24 cellular contexts compared by ENCODE assay signal in genomic region chr2:127027715-127028114, GRCh38.
DNase-seq lines count a peak whose midpoint lies in the region; ATAC-seq, FAIRE-seq and TF ChIP-seq lines count a peak whose summit lies in the region.
"Had no signal": no experiment of that assay in that cellular context is flagged by ENCODE, and none has a peak within 500 bp of the region (broad histone marks: within the 10 kb centered on the region; RNA-seq: fewer than 3 reads in every experiment).

No MANE protein-coding gene starts in this region.

- H3K27me3 ChIP-seq in HepG2 (ENCODE audit: control insufficient read depth in 1 of 2, insufficient read depth in 2 of 2, low read length in 2 of 2) (no peaks in the 10 kb centered on the region; a peak in 1 of 5 replicates), right lobe of liver (no peaks in the 10 kb centered on the region), endodermal cell (ENCODE audit: control insufficient read depth, insufficient read depth, low read length, poor library complexity, severe bottlenecking) (no peaks in the 10 kb centered on the region)
- H3K27me3 ChIP-seq: cardiac muscle cell, hepatocyte, upper lobe of right lung had no signal

- no peak overlapping the region for H3K4me3 Mint-ChIP-seq in endodermal cell
- H3K4me3 Mint-ChIP-seq: CD8-positive, alpha-beta memory T cell; memory B cell; naive thymus-derived CD4-positive, alpha-beta T cell; T-helper 1 cell treated with Interleukin-12 subunit alpha and Interleukin-12 subunit beta and Interleukin-4 antibody, amounts not matched to agents 30 μg/mL and 1 μg/mL, for 36 hours had no signal

- TF ChIP-seq CTCF in HepG2 (CRISPR knock-in tag; IDR thresholded peaks at IDR 0.05) (no peak), right lobe of liver (IDR thresholded peaks at IDR 0.05) (no peak), OCI-LY7 (conservative IDR thresholded peaks at IDR 0.05; ENCODE audit: low read length) (peak; percentile 66), endodermal cell (conservative IDR thresholded peaks at IDR 0.05) (peak; percentile 69)

- H2AFZ ChIP-seq in HepG2 (ENCODE audit: low read length) (no peak overlapping the region), OCI-LY7 (ENCODE audit: low read length) (no peak overlapping the region)
- H2AFZ ChIP-seq: hepatocyte, parathyroid adenoma had no signal

- H3K4me3 ChIP-seq in HepG2 (replicated peaks in 1 of 3; ENCODE audit: insufficient read depth in 1 of 3, low read depth in 2 of 3, low read length in 3 of 3) (no peak overlapping the region), right lobe of liver (no peak overlapping the region), OCI-LY7 (ENCODE audit: low read depth, low read length, poor library complexity, severe bottlenecking) (no peak overlapping the region), endodermal cell (ENCODE audit: low read length) (no peak overlapping the region)
- H3K4me3 ChIP-seq: cardiac muscle cell, hepatocyte, skin epidermis, upper lobe of right lung had no signal

- BruUV-seq in HepG2 (replicated peaks; lab: Mats Ljungman, UMichigan): no TSS peak
- no TSS peak for BruUV-seq in OCI-LY7 (replicated peaks; lab: Mats Ljungman, UMichigan)

- H3K36me3 Mint-ChIP-seq in endodermal cell (ENCODE audit: low read depth): no peaks in the 10 kb centered on the region
- H3K36me3 Mint-ChIP-seq: memory B cell had no signal

- no peaks in the 10 kb centered on the region for H3K9me2 ChIP-seq in OCI-LY7 (ENCODE audit: insufficient read depth, low read length)

- FAIRE-seq in HepG2 (lab: Jason Lieb, UNC): no peak
- FAIRE-seq: kidney had no signal

- POLR2A ChIA-PET in HepG2 (lab: Yijun Ruan, JAX): no interaction called here
- POLR2A ChIA-PET in OCI-LY7 (lab: Charles Lee): no interaction called here

- intact Hi-C loops in HepG2 (cut with micrococcal nuclease; ENCODE audit: unreplicated experiment): no loop called here
- intact Hi-C loops in right lobe of liver (cut with DNase I): no loop called here
- intact Hi-C loops in OCI-LY7 (cut with micrococcal nuclease; ENCODE audit: unreplicated experiment): no loop called here

- H3K4me1 Mint-ChIP-seq in endodermal cell: peaks cover 9% of the 10 kb centered on the region

- H3K79me2 ChIP-seq in HepG2 (ENCODE audit: insufficient read depth, low read length) (no peaks in the 10 kb centered on the region), OCI-LY7 (ENCODE audit: insufficient read depth, low read depth, low read length) (no peaks in the 10 kb centered on the region)
- H3K79me2 ChIP-seq: hepatocyte, parathyroid adenoma had no signal

- peaks cover 5% of the 10 kb centered on the region; the same call in 1 of the 2 replicates for H3K9me3 ChIP-seq in HepG2 (ENCODE audit: low read length)
- no peaks in the 10 kb centered on the region for H3K9me3 ChIP-seq in right lobe of liver
- H3K9me3 ChIP-seq in OCI-LY7 (ENCODE audit: low read length): no peaks in the 10 kb centered on the region
- H3K9me3 ChIP-seq in endodermal cell (ENCODE audit: control insufficient read depth, low read length): no peaks in the 10 kb centered on the region
- H3K9me3 ChIP-seq: upper lobe of right lung had no signal

- H3K27ac ChIP-seq in HepG2 (ENCODE audit: extremely low read length, insufficient read depth, low read length) (no peak overlapping the region), right lobe of liver (no peak overlapping the region), OCI-LY7 (ENCODE audit: low read depth, low read length, poor library complexity, severe bottlenecking) (no peak overlapping the region), endodermal cell (ENCODE audit: low read depth, low read length) (no peak overlapping the region)
- H3K27ac ChIP-seq: cardiac muscle cell, hepatocyte, parathyroid adenoma, skin epidermis, upper lobe of right lung had no signal

- TF ChIP-seq POLR2A in HepG2 (IDR thresholded peaks at IDR 0.05; ENCODE audit: insufficient read depth in 1 of 2, low read depth in 2 of 2, low read length in 2 of 2) (no peak), right lobe of liver (IDR thresholded peaks at IDR 0.05) (no peak)

- no peak overlapping the region for H3K4me2 ChIP-seq in HepG2 (ENCODE audit: low read depth, low read length)
- no peak overlapping the region for H3K4me2 ChIP-seq in OCI-LY7 (ENCODE audit: low read length)
- H3K4me2 ChIP-seq: hepatocyte had no signal

- H3K36me3 ChIP-seq in HepG2 (replicated peaks in 1 of 2; ENCODE audit: control insufficient read depth in 1 of 2, insufficient read depth in 2 of 2, low read length in 2 of 2) (no peaks in the 10 kb centered on the region), right lobe of liver (no peaks in the 10 kb centered on the region), OCI-LY7 (ENCODE audit: insufficient read depth, low read length) (no peaks in the 10 kb centered on the region), endodermal cell (ENCODE audit: control insufficient read depth, insufficient read depth, low read length) (no peaks in the 10 kb centered on the region)
- H3K36me3 ChIP-seq: cardiac muscle cell, upper lobe of right lung had no signal

- TF ChIP-seq EP300 in HepG2 (IDR thresholded peaks at IDR 0.05; ENCODE audit: low read depth in 2 of 2, low read length in 2 of 2) (no peak), HepG2 (CRISPR knock-in tag; IDR thresholded peaks at IDR 0.05; ENCODE audit: borderline replicate concordance) (no peak)

- H4K20me1 ChIP-seq in HepG2 (ENCODE audit: insufficient read depth, low read length) (no peaks in the 10 kb centered on the region), OCI-LY7 (ENCODE audit: insufficient read depth, low read length) (no peaks in the 10 kb centered on the region)

- no peak for ATAC-seq in HepG2
- no peak for ATAC-seq in right lobe of liver
- ATAC-seq: naive thymus-derived CD4-positive, alpha-beta T cell; upper lobe of right lung had no signal

- WGBS in HepG2 (ENCODE audit: low lambda C conversion rate): 83% methylated on average over 2 of the region's 2 CpGs
- 100% methylated on average over 1 of the region's 2 CpGs for WGBS in right lobe of liver (ENCODE audit: insufficient coverage, low coverage, low lambda C conversion rate, missing lambda C conversion rate)
- 78 to 100% methylated on average over 1 to 2 of the region's 2 CpGs for WGBS in endodermal cell (ENCODE audit: insufficient coverage in 1 of 2, insufficient read length in 1 of 2), 2 experiments

- no peak for TF ChIP-seq RAD21 in HepG2 (CRISPR knock-in tag; IDR thresholded peaks at IDR 0.05)

- no peak overlapping the region for H3K27ac Mint-ChIP-seq in endodermal cell
- H3K27ac Mint-ChIP-seq: memory B cell; naive thymus-derived CD4-positive, alpha-beta T cell; T-helper 1 cell treated with Interleukin-12 subunit alpha and Interleukin-12 subunit beta and Interleukin-4 antibody, amounts not matched to agents 30 μg/mL and 1 μg/mL, for 36 hours had no signal

- H3K9ac ChIP-seq in HepG2 (ENCODE audit: insufficient read depth, low read depth, low read length): no peak overlapping the region
- no peak overlapping the region for H3K9ac ChIP-seq in endodermal cell (ENCODE audit: extremely low read depth, low read length, poor library complexity, severe bottlenecking)
- H3K9ac ChIP-seq: parathyroid adenoma had no signal

- DNase-seq in HepG2 (ENCODE audit: low spot score): no peak
- DNase-seq in right lobe of liver: no peak
- DNase-seq in OCI-LY7 (ENCODE audit: low spot score): peak; percentile 6
- DNase-seq in endodermal cell: no peak
- no peak for DNase-seq in activated CD4-positive, alpha-beta T cell treated with anti-CD3 and anti-CD28 coated beads for 48 hours
- DNase-seq in epidermal melanocyte (ENCODE audit: insufficient read length, low spot score): no peak
- no peak for DNase-seq in AML-193 (lab: John Stamatoyannopoulos, UW)
- no peak for DNase-seq in central memory CD4-positive, alpha-beta T cell
- DNase-seq: activated effector memory CD4-positive, alpha-beta T cell treated with Interleukin-2 at 50 U/mL for 16 hours; CD8-positive, alpha-beta memory T cell; effector CD8-positive, alpha-beta T cell; EL; kidney; naive thymus-derived CD4-positive, alpha-beta T cell; NCI-H1436 treated with DMSO at 0.1 percent for 48 hours; Right ventricle myocardium superior; stimulated activated CD4-positive, alpha-beta T cell treated with anti-CD3 and anti-CD28 coated beads, Interleukin-4, amount 100 ng/mL, for 1 hour; upper lobe of right lung had no signal

- in situ Hi-C loops in HepG2 (cut with HindIII; ENCODE audit: extremely low pct_ligation_motif_present, low pct_unique_long_range_greater_than_20kb): no loop called here

- peaks cover 3% of the 10 kb centered on the region for H3K27me3 Mint-ChIP-seq in endodermal cell (ENCODE audit: insufficient read depth)

- no peaks in the 10 kb centered on the region for H3K9me3 Mint-ChIP-seq in endodermal cell

- CTCF ChIA-PET in HepG2 (lab: Yijun Ruan, JAX; ENCODE audit: low intra/inter-chr PET ratio, low total read pairs) (no interaction called here), OCI-LY7 (lab: Charles Lee; ENCODE audit: unreplicated experiment) (no interaction called here)

- no peaks in the 10 kb centered on the region for H3K4me1 ChIP-seq in HepG2 (ENCODE audit: insufficient read depth, low read length)
- H3K4me1 ChIP-seq in right lobe of liver: peaks cover 0 to 7% (median 0%) of the 10 kb centered on the region in 4 donors
- H3K4me1 ChIP-seq in OCI-LY7 (ENCODE audit: insufficient read depth, low read length, poor library complexity, severe bottlenecking): no peaks in the 10 kb centered on the region
- H3K4me1 ChIP-seq in endodermal cell (ENCODE audit: control insufficient read depth, insufficient read depth, low read length): no peaks in the 10 kb centered on the region

TF ChIP-seq in HepG2, 621 proteins besides CTCF, POLR2A, EP300 and RAD21:
- no peak for TF ChIP-seq ZBTB25 (CRISPR knock-in tag; IDR thresholded peaks at IDR 0.05)
- 0 out of 2 replicates have a peak, but pooled peaks have one; percentile 39 for TF ChIP-seq MTF1 (CRISPR knock-in tag; IDR thresholded peaks at IDR 0.05)

Comparison
In these comparisons a context has a peak if more than half of its experiments do, and no peak if none do; other contexts are left out.
1. CTCF ChIP-seq: peak in OCI-LY7 (single experiment) and endodermal cell (single experiment); none in HepG2 (single experiment) and right lobe of liver (0 of 4).